In the genomic region with DNA sequence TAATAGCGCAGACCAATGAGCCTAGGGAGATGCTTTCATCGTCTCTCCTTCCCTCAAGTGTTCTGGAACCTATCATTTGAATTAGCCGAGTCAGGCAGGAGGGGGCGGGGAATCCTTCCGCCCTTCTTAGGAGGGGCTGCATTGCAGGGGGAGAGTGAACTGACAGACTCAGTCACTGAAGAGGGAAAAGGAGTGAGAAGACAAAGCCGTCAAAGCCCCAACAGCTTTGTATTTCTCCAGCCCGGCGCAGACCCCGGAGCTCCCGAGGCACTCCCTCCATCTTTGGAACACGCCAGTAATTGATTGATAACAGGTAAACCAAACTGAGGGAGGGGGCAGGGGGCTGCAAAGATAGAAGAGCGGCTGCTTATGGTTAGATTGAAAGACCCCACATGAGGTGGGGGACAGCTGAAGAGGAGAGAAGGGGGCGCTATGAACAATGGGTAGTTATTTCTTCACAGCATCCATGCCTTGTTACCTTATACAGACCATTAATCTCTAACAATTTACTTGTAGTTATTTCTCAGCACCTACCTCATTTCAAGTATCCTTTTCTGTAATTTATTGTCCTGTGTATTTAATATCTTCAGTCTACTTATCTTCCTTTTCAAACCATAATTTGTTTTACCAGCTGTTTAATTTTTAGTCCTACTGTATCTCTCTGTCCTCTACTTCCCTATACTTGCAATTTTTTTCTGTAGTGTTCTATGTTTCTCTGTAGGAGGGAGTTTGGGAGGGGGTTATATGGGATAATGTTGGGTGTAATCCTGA, we compare ENCODE assay signal across 8 cellular contexts. TPM values are rescaled to one million over a fixed set of nuclear protein-coding genes. Genes with fewer than 3 reads are reported as not detected.
DNase-seq lines count a peak whose midpoint lies in the region; ATAC-seq and TF ChIP-seq lines count a peak whose summit lies in the region.

TSS of gene MLLT11 (plus strand) at position 157 of the 771 bp plus-strand sequence. CDS start 6,828 bp downstream, outside the sequence.

- H3K27me3 Mint-ChIP-seq in effector memory CD8-positive, alpha-beta T cell: no peaks in the 10 kb centered on the region

- peak within 1 kb of the TSS; percentile 68 to 96 (median 85) for H3K4me3 ChIP-seq in liver (ENCODE audit: low read depth in 1 of 3, low read length in 3 of 3)

- H3K4me1 Mint-ChIP-seq in effector memory CD8-positive, alpha-beta T cell (ENCODE audit: low read depth in 2 of 2): peaks cover 44 to 47% of the 10 kb centered on the region in 2 donors

- no peak for TF ChIP-seq CTCF in liver (IDR thresholded peaks at IDR 0.05; ENCODE audit: low read depth, low read length, missing input control)

- H3K4me3 Mint-ChIP-seq in effector memory CD8-positive, alpha-beta T cell: peak within 1 kb of the TSS; percentile 95 to 97

- 20% methylated on average over 13 of the region's 13 CpGs for WGBS in liver

- peaks cover 0 to 8% (median 4%) of the 10 kb centered on the region in 4 donors for H3K36me3 ChIP-seq in liver (ENCODE audit: control insufficient read depth in 4 of 4, insufficient read depth in 3 of 4, low read depth in 1 of 4, low read length in 3 of 4)

- H3K27ac ChIP-seq in liver (ENCODE audit: low read depth in 1 of 2, low read length in 2 of 2) (peak within 1 kb of the TSS; percentile 91 to 94), substantia nigra (ENCODE audit: low read depth, low read length, poor library complexity, severe bottlenecking) (peak within 1 kb of the TSS; percentile 99)

- peaks cover 4 to 51% (median 44%) of the 10 kb centered on the region in 4 donors for H3K4me1 ChIP-seq in liver (ENCODE audit: control insufficient read depth in 4 of 4, insufficient read depth in 4 of 4, low read length in 3 of 4)

- H3K9ac ChIP-seq in liver (ENCODE audit: low read depth in 1 of 2, low read length in 2 of 2): peak within 1 kb of the TSS; percentile 94 to 95

- no peak for ATAC-seq in effector memory CD8-positive, alpha-beta T cell (replicated peaks)
- no peak for ATAC-seq in HG03196 (IDR thresholded peaks at IDR 0.05; ENCODE audit: unreplicated experiment)

- TF ChIP-seq RAD21 in liver (IDR thresholded peaks at IDR 0.05): no peak

- H3K9me3 Mint-ChIP-seq in effector memory CD8-positive, alpha-beta T cell: no peaks in the 10 kb centered on the region

- H3K27me3 ChIP-seq in liver (ENCODE audit: control insufficient read depth in 4 of 4, insufficient read depth in 4 of 4, low read length in 3 of 4): no peaks in the 10 kb centered on the region

- peaks cover 45% of the 10 kb centered on the region for H3K36me3 Mint-ChIP-seq in effector memory CD8-positive, alpha-beta T cell (ENCODE audit: insufficient read depth)

- no peaks in the 10 kb centered on the region for H3K9me3 ChIP-seq in liver (ENCODE audit: control insufficient read depth in 4 of 4, low read length in 3 of 4)

- H3K27ac Mint-ChIP-seq in effector memory CD8-positive, alpha-beta T cell: peak within 1 kb of the TSS; percentile 97 to 98

- peak; percentile 67 for DNase-seq in EL
- DNase-seq in NCI-H1105 (lab: John Stamatoyannopoulos, UW): peak; percentile 84
- DNase-seq in UCSD-AML1 (lab: John Stamatoyannopoulos, UW; ENCODE audit: unreplicated experiment): peak; percentile 58
- DNase-seq in effector memory CD8-positive, alpha-beta T cell: no peak
- peak in 35 of 49 donors; percentile 8 to 70 (median 41) for DNase-seq in substantia nigra (lab: John Stamatoyannopoulos, UW)
- no peak for DNase-seq in middle frontal gyrus (ENCODE audit: extremely low spot score, low spot score)

TF ChIP-seq in liver, 16 proteins besides CTCF, POLR2A, EP300 and RAD21:
- no peak for TF ChIP-seq ATF3 (IDR thresholded peaks at IDR 0.05)
- no peak for TF ChIP-seq RXRA (IDR thresholded peaks at IDR 0.05)
- no peak for TF ChIP-seq FOXA2 (IDR thresholded peaks at IDR 0.05)
- TF ChIP-seq EGR1 (IDR thresholded peaks at IDR 0.05; ENCODE audit: low read depth in 2 of 2): no peak
- TF ChIP-seq MAX (IDR thresholded peaks at IDR 0.05): no peak
- no peak for TF ChIP-seq TAF1 (conservative IDR thresholded peaks at IDR 0.05)
- no peak for TF ChIP-seq NR2F2 (IDR thresholded peaks at IDR 0.05)
- no peak for TF ChIP-seq SP1 (IDR thresholded peaks at IDR 0.05)
- TF ChIP-seq GABPA (IDR thresholded peaks at IDR 0.05 in 1 of 2, conservative IDR thresholded peaks at IDR 0.05 in 1 of 2): no peak
- TF ChIP-seq HNF4A (conservative IDR thresholded peaks at IDR 0.05): no peak
- TF ChIP-seq ZBTB33 (IDR thresholded peaks at IDR 0.05): no peak
- no peak for TF ChIP-seq REST (IDR thresholded peaks at IDR 0.05)
- no peak for TF ChIP-seq JUND (IDR thresholded peaks at IDR 0.05)
- TF ChIP-seq FOXA1 (IDR thresholded peaks at IDR 0.05): no peak
- TF ChIP-seq HNF4G (IDR thresholded peaks at IDR 0.05): no peak
- no peak for TF ChIP-seq YY1 (IDR thresholded peaks at IDR 0.05)

RNA-seq across cellular contexts. Expression of gene MLLT11, which starts in this region (rescaled TPM):
- under 1 TPM; 0.17 to 0.23 TPM for total RNA-seq in liver
- under 1 TPM; 0.31 to 0.64 TPM for polyA plus RNA-seq in liver

Comparison
In these comparisons a context has a peak if more than half of its experiments do, and no peak if none do; other contexts are left out.
1. DNase-seq: peak in EL (single experiment), NCI-H1105 (single experiment), UCSD-AML1 (single experiment) and substantia nigra (35 of 49); none in effector memory CD8-positive, alpha-beta T cell (0 of 3) and middle frontal gyrus (single experiment).